In genomic region chr2:238996331-238997136, GRCh38 we compare ENCODE assay signal across 1 cellular context.
TF ChIP-seq lines count a peak whose summit lies in the region.

No MANE protein-coding gene starts in this region.

TF ChIP-seq in H1, 55 proteins besides CTCF, POLR2A, EP300 and RAD21:
- TF ChIP-seq SAP30 (IDR thresholded peaks at IDR 0.05; ENCODE audit: insufficient read depth, insufficient replicate concordance, low read length) (no peak), CHD7 (IDR thresholded peaks at IDR 0.05; ENCODE audit: insufficient replicate concordance, low read length) (no peak), KDM4A (IDR thresholded peaks at IDR 0.05; ENCODE audit: low read depth, low read length, severe bottlenecking) (no peak), POU5F1 (IDR thresholded peaks at IDR 0.05; ENCODE audit: low read depth, low read length) (no peak), JUN (IDR thresholded peaks at IDR 0.05; ENCODE audit: low read depth, low read length) (no peak), NRF1 (IDR thresholded peaks at IDR 0.05; ENCODE audit: low read depth, low read length) (no peak), MAFK (IDR thresholded peaks at IDR 0.05; ENCODE audit: low read depth, low read length) (no peak), BCL11A (IDR thresholded peaks at IDR 0.05; ENCODE audit: low read depth in 2 of 2, low read length in 2 of 2) (no peak), CREB1 (IDR thresholded peaks at IDR 0.05) (no peak), SIN3A (conservative IDR thresholded peaks at IDR 0.05 in 1 of 2, IDR thresholded peaks at IDR 0.05 in 1 of 2; ENCODE audit: low read depth in 1 of 2, low read length in 2 of 2) (no peak), KDM1A (IDR thresholded peaks at IDR 0.05; ENCODE audit: borderline replicate concordance, low read length) (no peak), SP4 (IDR thresholded peaks at IDR 0.05; ENCODE audit: low read length) (no peak), HDAC6 (IDR thresholded peaks at IDR 0.05; ENCODE audit: low read depth, low read length) (no peak), CTBP2 (IDR thresholded peaks at IDR 0.05; ENCODE audit: borderline replicate concordance, insufficient read depth, insufficient read length, low read length) (no peak), ASH2L (IDR thresholded peaks at IDR 0.05; ENCODE audit: low read length) (no peak)
